1 cellular context compared by ENCODE assay signal in genomic region chr15:90954712-90955671, GRCh38.
A peak's percentile ranks its signal among the peaks of the same experiment; 100 is the strongest.
TF ChIP-seq lines count a peak whose summit lies in the region.

A gene with protein sequence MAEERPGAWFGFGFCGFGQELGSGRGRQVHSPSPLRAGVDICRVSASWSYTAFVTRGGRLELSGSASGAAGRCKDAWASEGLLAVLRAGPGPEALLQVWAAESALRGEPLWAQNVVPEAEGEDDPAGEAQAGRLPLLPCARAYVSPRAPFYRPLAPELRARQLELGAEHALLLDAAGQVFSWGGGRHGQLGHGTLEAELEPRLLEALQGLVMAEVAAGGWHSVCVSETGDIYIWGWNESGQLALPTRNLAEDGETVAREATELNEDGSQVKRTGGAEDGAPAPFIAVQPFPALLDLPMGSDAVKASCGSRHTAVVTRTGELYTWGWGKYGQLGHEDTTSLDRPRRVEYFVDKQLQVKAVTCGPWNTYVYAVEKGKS (plus strand): TSS chr15:90954884. CDS start chr15:90956735, 1,851 bp downstream.

TF ChIP-seq in GM12878, 131 proteins besides CTCF, POLR2A, EP300 and RAD21 (continued from another document):
- no peak; the same call in 1 of the 2 replicates for TF ChIP-seq ZBTB40 (IDR thresholded peaks at IDR 0.05; ENCODE audit: borderline replicate concordance)
- no peak for TF ChIP-seq GABPA (IDR thresholded peaks at IDR 0.05; ENCODE audit: low read depth)
- TF ChIP-seq NR2C1 (IDR thresholded peaks at IDR 0.05), result peak; percentile 25; the same call in 1 of the 2 replicates
- no peak for TF ChIP-seq IRF4 (IDR thresholded peaks at IDR 0.05; ENCODE audit: low read depth, low read length)
- peak; percentile 91 for TF ChIP-seq LARP7 (IDR thresholded peaks at IDR 0.05)
- TF ChIP-seq BACH1 (IDR thresholded peaks at IDR 0.05; ENCODE audit: borderline replicate concordance), result peak; percentile 37; the same call in 1 of the 2 replicates
- TF ChIP-seq STAT3 (IDR thresholded peaks at IDR 0.05; ENCODE audit: low read depth, low read length), result no peak
- peak; percentile 95 for TF ChIP-seq USF2 (IDR thresholded peaks at IDR 0.05; ENCODE audit: borderline replicate concordance, low read depth, low read length)
- TF ChIP-seq BHLHE40 (IDR thresholded peaks at IDR 0.05; ENCODE audit: borderline replicate concordance in 1 of 2, low read depth in 2 of 2, low read length in 1 of 2), result peak; percentile 94 to 97
- TF ChIP-seq SMAD1 (IDR thresholded peaks at IDR 0.05; ENCODE audit: low read depth, partially characterized antibody), result peak; percentile 61
- TF ChIP-seq YBX1 (IDR thresholded peaks at IDR 0.05), result no peak
- TF ChIP-seq, protein P1, sequence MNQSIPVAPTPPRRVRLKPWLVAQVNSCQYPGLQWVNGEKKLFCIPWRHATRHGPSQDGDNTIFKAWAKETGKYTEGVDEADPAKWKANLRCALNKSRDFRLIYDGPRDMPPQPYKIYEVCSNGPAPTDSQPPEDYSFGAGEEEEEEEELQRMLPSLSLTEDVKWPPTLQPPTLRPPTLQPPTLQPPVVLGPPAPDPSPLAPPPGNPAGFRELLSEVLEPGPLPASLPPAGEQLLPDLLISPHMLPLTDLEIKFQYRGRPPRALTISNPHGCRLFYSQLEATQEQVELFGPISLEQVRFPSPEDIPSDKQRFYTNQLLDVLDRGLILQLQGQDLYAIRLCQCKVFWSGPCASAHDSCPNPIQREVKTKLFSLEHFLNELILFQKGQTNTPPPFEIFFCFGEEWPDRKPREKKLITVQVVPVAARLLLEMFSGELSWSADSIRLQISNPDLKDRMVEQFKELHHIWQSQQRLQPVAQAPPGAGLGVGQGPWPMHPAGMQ (IDR thresholded peaks at IDR 0.05; ENCODE audit: borderline replicate concordance), result no peak
- TF ChIP-seq, protein P2, sequence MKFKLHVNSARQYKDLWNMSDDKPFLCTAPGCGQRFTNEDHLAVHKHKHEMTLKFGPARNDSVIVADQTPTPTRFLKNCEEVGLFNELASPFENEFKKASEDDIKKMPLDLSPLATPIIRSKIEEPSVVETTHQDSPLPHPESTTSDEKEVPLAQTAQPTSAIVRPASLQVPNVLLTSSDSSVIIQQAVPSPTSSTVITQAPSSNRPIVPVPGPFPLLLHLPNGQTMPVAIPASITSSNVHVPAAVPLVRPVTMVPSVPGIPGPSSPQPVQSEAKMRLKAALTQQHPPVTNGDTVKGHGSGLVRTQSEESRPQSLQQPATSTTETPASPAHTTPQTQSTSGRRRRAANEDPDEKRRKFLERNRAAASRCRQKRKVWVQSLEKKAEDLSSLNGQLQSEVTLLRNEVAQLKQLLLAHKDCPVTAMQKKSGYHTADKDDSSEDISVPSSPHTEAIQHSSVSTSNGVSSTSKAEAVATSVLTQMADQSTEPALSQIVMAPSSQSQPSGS (IDR thresholded peaks at IDR 0.05; ENCODE audit: low read length), result peak; percentile 80
- TF ChIP-seq RELB (IDR thresholded peaks at IDR 0.05; ENCODE audit: low read depth), result peak; percentile 54
- TF ChIP-seq TCF12 (IDR thresholded peaks at IDR 0.05; ENCODE audit: low read depth, low read length), result 0 out of 2 replicates have a peak, but pooled peaks have one; percentile 3
- TF ChIP-seq WRNIP1 (IDR thresholded peaks at IDR 0.05; ENCODE audit: borderline replicate concordance, low read depth, low read length), result no peak
- TF ChIP-seq RAD51 (IDR thresholded peaks at IDR 0.05), result peak; percentile 96
- peak; percentile 65; the same call in 1 of the 2 replicates for TF ChIP-seq CBFB (IDR thresholded peaks at IDR 0.05; ENCODE audit: low read depth)
- TF ChIP-seq PKNOX1 (IDR thresholded peaks at IDR 0.05), result peak; percentile 45; the same call in 1 of the 2 replicates
- no peak for TF ChIP-seq MYB (IDR thresholded peaks at IDR 0.05; ENCODE audit: borderline replicate concordance, low read depth, low read length)
- no peak for TF ChIP-seq MTA2 (IDR thresholded peaks at IDR 0.05; ENCODE audit: low read depth)
- TF ChIP-seq ZNF687 (IDR thresholded peaks at IDR 0.05), result peak; percentile 70
- no peak for TF ChIP-seq ZNF24 (IDR thresholded peaks at IDR 0.05)
- TF ChIP-seq JUNB (IDR thresholded peaks at IDR 0.05), result no peak
- TF ChIP-seq ATF7 (IDR thresholded peaks at IDR 0.05; ENCODE audit: low read depth), result peak; percentile 92
